In the genomic region with DNA sequence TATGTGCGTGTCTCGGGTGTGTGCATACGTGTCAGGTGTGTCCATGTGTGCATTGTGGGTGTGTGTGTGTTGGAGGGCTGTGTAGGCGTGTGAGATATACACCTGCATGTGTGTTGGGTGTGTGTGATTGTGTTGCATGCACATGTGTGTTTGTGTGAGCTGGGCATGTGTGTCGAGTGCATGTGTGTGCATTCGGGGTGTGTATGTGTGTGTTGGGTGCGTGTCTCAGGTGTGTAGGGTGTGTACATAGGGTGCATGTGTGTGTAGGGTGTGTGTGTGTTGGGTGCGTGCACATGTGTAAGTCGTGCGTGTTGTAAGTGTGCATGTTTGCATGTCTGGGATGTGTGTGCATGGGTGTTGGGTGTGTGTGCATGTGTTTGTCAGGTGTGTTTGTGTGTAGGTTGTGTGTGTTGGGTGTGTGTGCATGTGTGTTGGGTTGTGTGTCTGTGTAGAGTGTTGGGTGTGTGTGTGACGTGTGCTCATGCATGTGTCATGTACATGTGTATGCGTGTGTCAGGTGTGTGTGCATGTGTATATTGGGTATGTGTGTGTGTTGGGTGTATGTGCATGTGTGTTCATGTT, we compare ENCODE assay signal across 30 cellular contexts. TPM values are rescaled to one million over a fixed set of nuclear protein-coding genes. Genes with fewer than 3 reads are reported as not detected.
"Had no signal": no experiment of that assay in that cellular context is flagged by ENCODE, and none has a peak within 500 bp of the region (broad histone marks: within the 10 kb centered on the region; RNA-seq: fewer than 3 reads in every experiment).

No MANE protein-coding gene starts in this region.

- H3K27me3 Mint-ChIP-seq: stimulated activated naive B cell treated with anti-CD40 and anti-IgM and Interleukin-4, amounts not matched to agents 10 μg/mL and 1 μg/mL and 100 μg/mL, for 72 hours had no signal

- H3K27ac ChIP-seq: heart right ventricle, sigmoid colon, upper lobe of left lung, WERI-Rb-1 had no signal

- H3K27ac Mint-ChIP-seq: activated naive CD4-positive, alpha-beta T cell treated with anti-CD3 and anti-CD28 coated beads for 36 hours; dendritic cell treated with granulocyte-macrophage colony-stimulating factor and Interleukin-4, amounts not matched to agents 40 ng/mL and 50 ng/mL, for 4 days; stimulated activated naive B cell treated with anti-CD40 and anti-IgM and Interleukin-4, amounts not matched to agents 10 μg/mL and 1 μg/mL and 100 μg/mL, for 72 hours; T-helper 2 cell treated with Interferon-gamma antibody and Interleukin-4, amounts not matched to agents 5 μg/mL and 100 μg/mL, for 36 hours had no signal

- H3K36me3 ChIP-seq: heart right ventricle, sigmoid colon, upper lobe of left lung, WERI-Rb-1 had no signal

- FAIRE-seq: endometrium, frontal cortex, keratinocyte, TTC549 had no signal

- ATAC-seq: body of pancreas; heart right ventricle; left colon; SK-N-SH treated with all-trans-retinoic acid at 6 μM for 48 hours; stimulated activated naive B cell treated with anti-CD40 and anti-IgM and Interleukin-4, amounts not matched to agents 10 μg/mL and 1 μg/mL and 100 μg/mL, for 72 hours had no signal

- H3K4me3 ChIP-seq: body of pancreas, heart right ventricle, sigmoid colon, upper lobe of left lung had no signal

- H3K4me3 Mint-ChIP-seq: activated naive CD4-positive, alpha-beta T cell treated with anti-CD3 and anti-CD28 coated beads for 36 hours; dendritic cell treated with granulocyte-macrophage colony-stimulating factor and Interleukin-4, amounts not matched to agents 40 ng/mL and 50 ng/mL, for 4 days; stimulated activated naive B cell treated with anti-CD40 and anti-IgM and Interleukin-4, amounts not matched to agents 10 μg/mL and 1 μg/mL and 100 μg/mL, for 72 hours; T-helper 2 cell treated with Interferon-gamma antibody and Interleukin-4, amounts not matched to agents 5 μg/mL and 100 μg/mL, for 36 hours had no signal

- DNase-seq: activated CD4-positive, alpha-beta T cell treated with anti-CD3 and anti-CD28 coated beads, Interleukin-2, amount 50 U/mL, for 48 hours; activated naive CD4-positive, alpha-beta T cell treated with anti-CD3 and anti-CD28 coated beads for 36 hours; activated T-cell treated with anti-CD3 and anti-CD28 coated beads, Interleukin-2, amount 50 U/mL, for 48 hours; body of pancreas; effector CD4-positive, alpha-beta T cell; heart right ventricle; left colon; mesenchymal stem cell; posterior cingulate gyrus; sigmoid colon; stimulated activated CD4-positive, alpha-beta T cell treated with anti-CD3 and anti-CD28 coated beads, Interleukin-2, amount 100 ng/mL, for 48 hours; stimulated activated CD8-positive, alpha-beta memory T cell treated with anti-CD3 and anti-CD28 coated beads, Interleukin-4, amount 100 ng/mL, for 48 hours; stimulated activated naive B cell treated with anti-CD40 and anti-IgM and Interleukin-4, amounts not matched to agents 10 μg/mL and 1 μg/mL and 100 μg/mL, for 72 hours; WERI-Rb-1 had no signal

- H3K4me1 ChIP-seq: heart right ventricle, sigmoid colon, upper lobe of left lung had no signal

- H3K9me3 Mint-ChIP-seq: T-helper 2 cell treated with Interferon-gamma antibody and Interleukin-4, amounts not matched to agents 5 μg/mL and 100 μg/mL, for 36 hours had no signal

- H3K27me3 ChIP-seq: body of pancreas had no signal

- H3K9me3 ChIP-seq: body of pancreas, heart right ventricle, sigmoid colon, upper lobe of left lung had no signal

RNA-seq across cellular contexts. Expression of a gene that starts 4.1 kb away (rescaled TPM):
- total RNA-seq: activated naive CD4-positive, alpha-beta T cell treated with anti-CD3 and anti-CD28 coated beads for 36 hours; cardiac septum; frontal cortex; heart right ventricle; left colon; lower leg skin; myocyte; omental fat pad; renal cortical epithelial cell; sigmoid colon had no signal
- polyA plus RNA-seq: keratinocyte, neural cell had no signal

RNA-seq across cellular contexts. Expression of a gene that starts 42.3 kb away (rescaled TPM):
- total RNA-seq: activated naive CD4-positive, alpha-beta T cell treated with anti-CD3 and anti-CD28 coated beads for 36 hours; frontal cortex; mononuclear cell; myocyte; omental fat pad; renal cortical epithelial cell; temporal lobe had no signal
- polyA plus RNA-seq: heart right ventricle, keratinocyte, neural cell had no signal
